32 cellular contexts compared by ENCODE assay signal in the genomic region with DNA sequence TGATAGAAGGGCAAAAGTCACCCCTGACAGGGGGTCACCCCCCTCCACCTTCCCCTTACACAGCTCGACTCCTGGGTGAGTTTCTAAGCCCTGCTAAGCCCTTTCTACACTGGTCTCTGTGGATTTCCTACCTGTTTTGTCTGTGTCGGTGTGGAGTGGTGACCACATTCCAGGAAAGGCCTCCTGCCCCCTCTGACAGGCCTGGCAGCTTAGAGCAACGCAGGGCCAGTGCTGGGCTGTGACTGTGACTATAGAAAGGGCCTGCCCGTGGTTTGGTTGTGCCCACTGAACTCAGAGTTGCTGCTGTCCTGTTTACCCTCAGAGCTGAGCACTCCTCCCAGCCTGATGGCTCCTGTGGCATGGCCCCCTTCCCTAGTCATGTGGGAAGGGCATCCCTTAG.
"Had no signal": no experiment of that assay in that cellular context is flagged by ENCODE, and none has a peak within 500 bp of the region (broad histone marks: within the 10 kb centered on the region; RNA-seq: fewer than 3 reads in every experiment).

No MANE protein-coding gene starts in this region.

- H3K9me3 Mint-ChIP-seq: activated T-cell treated with anti-CD3 and anti-CD28 coated beads, Interleukin-2, amount 50 U/mL, for 4 hours; activated T-helper 17 cell treated with anti-CD3 and anti-CD28 coated beads, Interleukin-2, amount 50 U/mL, for 72 hours; naive thymus-derived CD4-positive, alpha-beta T cell had no signal

- H3K27ac Mint-ChIP-seq: activated T-helper 17 cell treated with anti-CD3 and anti-CD28 coated beads, Interleukin-2, amount 50 U/mL, for 72 hours; naive thymus-derived CD4-positive, alpha-beta T cell; T-helper 17 cell had no signal

- H3K27me3 ChIP-seq: adrenal gland, body of pancreas, colonic mucosa, dorsolateral prefrontal cortex, gastrocnemius medialis, testis, uterus had no signal

- DNase-seq: activated CD4-positive, alpha-beta T cell treated with anti-CD3 and anti-CD28 coated beads for 48 hours; activated CD4-positive, alpha-beta T cell treated with anti-CD3 and anti-CD28 coated beads, Interleukin-2, amount 50 U/mL, for 48 hours; activated CD8-positive, alpha-beta memory T cell treated with anti-CD3 and anti-CD28 coated beads, Interleukin-2, amount 50 U/mL, for 48 hours; activated gamma-delta T cell treated with Interleukin-2 at 50 U/mL for 16 hours; activated naive CD4-positive, alpha-beta T cell treated with anti-CD3 and anti-CD28 coated beads, Interleukin-2, amount 50 U/mL, for 16 hours; activated T-cell treated with anti-CD3 and anti-CD28 coated beads, Interleukin-2, amount 50 U/mL, for 4 hours; aorta; body of pancreas; cerebellar nuclear complex; colonic mucosa; dorsolateral prefrontal cortex; effector memory CD4-positive, alpha-beta T cell; erythroblast; gastrocnemius medialis; glutamatergic neuron; left ventricle myocardium inferior; midbrain; naive thymus-derived CD4-positive, alpha-beta T cell; occipital lobe; posterior cingulate gyrus; right cardiac atrium; stimulated activated CD4-positive, alpha-beta T cell treated with anti-CD3 and anti-CD28 coated beads, Interleukin-2, amount 100 ng/mL, for 48 hours; stimulated activated naive CD8-positive, alpha-beta T cell treated with anti-CD3 and anti-CD28 coated beads, Interleukin-15, Interleukin-2, amounts not matched to agents 100 U/mL and 50 U/mL, for 24 hours; T-helper 17 cell; T1000; testis; trophoblast cell; uterus; WERI-Rb-1 had no signal

- H3K4me3 Mint-ChIP-seq: activated T-cell treated with anti-CD3 and anti-CD28 coated beads, Interleukin-2, amount 50 U/mL, for 4 hours; activated T-helper 17 cell treated with anti-CD3 and anti-CD28 coated beads, Interleukin-2, amount 50 U/mL, for 72 hours; naive thymus-derived CD4-positive, alpha-beta T cell; T-helper 17 cell had no signal

- H3K9me3 ChIP-seq: adrenal gland, body of pancreas, colonic mucosa, gastrocnemius medialis, left ventricle myocardium inferior, testis, uterus had no signal

- H3K4me1 ChIP-seq: adrenal gland, body of pancreas, colonic mucosa, uterus had no signal

- ATAC-seq: activated CD4-positive, CD25-positive, alpha-beta regulatory T cell treated with anti-CD3 and anti-CD28 coated beads, Interleukin-2, amount 50 U/mL, for 24 hours; activated T-cell treated with anti-CD3 and anti-CD28 coated beads, Interleukin-2, amount 50 U/mL, for 4 hours; activated T-helper 17 cell treated with anti-CD3 and anti-CD28 coated beads, Interleukin-2, amount 50 U/mL, for 72 hours; body of pancreas; gastrocnemius medialis; naive thymus-derived CD4-positive, alpha-beta T cell; right cardiac atrium; stimulated activated naive CD8-positive, alpha-beta T cell treated with anti-CD3 and anti-CD28 coated beads, Interleukin-15, Interleukin-2, amounts not matched to agents 100 U/mL and 50 U/mL, for 24 hours; T-helper 17 cell had no signal

- H3K36me3 ChIP-seq: adrenal gland, colonic mucosa, gastrocnemius medialis, left ventricle myocardium inferior, uterus, WERI-Rb-1 had no signal

- H3K27ac ChIP-seq: adrenal gland, body of pancreas, colonic mucosa, dorsolateral prefrontal cortex, gastrocnemius medialis, left ventricle myocardium inferior, testis, uterus, WERI-Rb-1 had no signal

- H3K4me3 ChIP-seq: adrenal gland, body of pancreas, colonic mucosa, dorsolateral prefrontal cortex, gastrocnemius medialis, left ventricle myocardium inferior, testis, uterus had no signal

- H3K27me3 Mint-ChIP-seq: activated T-helper 17 cell treated with anti-CD3 and anti-CD28 coated beads, Interleukin-2, amount 50 U/mL, for 72 hours; naive thymus-derived CD4-positive, alpha-beta T cell; T-helper 17 cell had no signal
